In the genomic region with DNA sequence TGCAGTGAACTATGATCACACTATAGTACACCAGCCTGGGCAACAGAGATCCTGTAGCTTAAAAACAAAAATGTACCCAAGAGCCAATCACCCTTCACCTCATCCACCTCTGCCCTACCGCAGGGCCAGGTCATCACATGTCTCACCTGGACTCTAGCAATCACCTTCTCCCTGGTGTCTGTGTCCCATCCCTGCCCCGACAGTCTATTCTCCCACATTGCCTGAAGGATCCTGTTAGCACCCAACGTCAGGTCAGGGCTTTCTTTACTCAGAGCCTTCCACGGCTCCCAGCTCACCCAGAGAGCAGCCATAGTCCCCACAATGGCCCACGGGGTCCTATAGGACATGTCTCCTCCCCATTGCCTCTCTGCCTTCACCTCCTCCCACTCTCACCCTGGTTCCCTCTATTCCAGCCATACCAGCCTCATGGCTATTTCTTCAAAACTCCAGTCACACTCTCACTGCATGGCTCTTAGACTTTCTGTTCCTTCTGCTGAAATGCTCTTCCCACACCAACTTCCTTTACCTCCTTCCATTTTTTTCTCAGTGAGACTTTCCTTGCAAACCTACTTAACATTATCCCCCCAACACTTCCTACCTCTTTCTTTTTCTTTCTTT, we compare ENCODE assay signal across 23 cellular contexts.
"Had no signal": no experiment of that assay in that cellular context is flagged by ENCODE, and none has a peak within 500 bp of the region (broad histone marks: within the 10 kb centered on the region; RNA-seq: fewer than 3 reads in every experiment).

No MANE protein-coding gene starts in this region.

- ATAC-seq: activated CD4-positive, alpha-beta T cell treated with anti-CD3 and anti-CD28 coated beads for 36 hours; activated CD8-positive, alpha-beta memory T cell treated with anti-CD3 and anti-CD28 coated beads, Interleukin-2, amount 10 ng/mL, durations not matched to agents 7 days and 5 days; gastroesophageal sphincter; heart right ventricle; naive thymus-derived CD4-positive, alpha-beta T cell had no signal

- DNase-seq: activated CD4-positive, alpha-beta memory T cell treated with anti-CD3 and anti-CD28 coated beads for 36 hours; activated CD4-positive, alpha-beta T cell treated with anti-CD3 and anti-CD28 coated beads for 36 hours; activated CD8-positive, alpha-beta memory T cell treated with anti-CD3 and anti-CD28 coated beads, Interleukin-2, amount 10 ng/mL, durations not matched to agents 7 days and 5 days; activated naive CD4-positive, alpha-beta T cell treated with anti-CD3 and anti-CD28 coated beads for 36 hours; cerebellar nuclear complex; dermis blood vessel endothelial cell; effector memory CD4-positive, alpha-beta T cell; heart right ventricle; left ventricle myocardium inferior; mammary epithelial cell; naive thymus-derived CD4-positive, alpha-beta T cell; pancreas; right lobe of liver; stimulated activated CD4-positive, alpha-beta T cell treated with anti-CD3 and anti-CD28 coated beads, Interleukin-4, amount 100 ng/mL, for 1 hour; T-helper 2 cell; testis; upper lobe of left lung had no signal

- H3K4me3 Mint-ChIP-seq: activated CD4-positive, alpha-beta memory T cell treated with anti-CD3 and anti-CD28 coated beads for 36 hours; activated CD4-positive, alpha-beta T cell treated with anti-CD3 and anti-CD28 coated beads for 36 hours; activated CD8-positive, alpha-beta memory T cell treated with anti-CD3 and anti-CD28 coated beads, Interleukin-2, amount 10 ng/mL, durations not matched to agents 7 days and 5 days; activated naive CD4-positive, alpha-beta T cell treated with anti-CD3 and anti-CD28 coated beads for 36 hours; naive thymus-derived CD4-positive, alpha-beta T cell had no signal

- H3K27me3 Mint-ChIP-seq: activated CD4-positive, alpha-beta memory T cell treated with anti-CD3 and anti-CD28 coated beads for 36 hours had no signal

- H3K4me1 ChIP-seq: ascending aorta, breast epithelium, pancreas, right lobe of liver, testis, upper lobe of left lung had no signal

- H3K27me3 ChIP-seq: ascending aorta, breast epithelium, neutrophil, pancreas, right lobe of liver, testis, upper lobe of left lung had no signal

- H3K27ac Mint-ChIP-seq: activated CD4-positive, alpha-beta memory T cell treated with anti-CD3 and anti-CD28 coated beads for 36 hours; activated CD4-positive, alpha-beta T cell treated with anti-CD3 and anti-CD28 coated beads for 36 hours; activated CD8-positive, alpha-beta memory T cell treated with anti-CD3 and anti-CD28 coated beads, Interleukin-2, amount 10 ng/mL, durations not matched to agents 7 days and 5 days; activated naive CD4-positive, alpha-beta T cell treated with anti-CD3 and anti-CD28 coated beads for 36 hours; naive thymus-derived CD4-positive, alpha-beta T cell had no signal

- H3K4me2 ChIP-seq: smooth muscle cell had no signal

- H3K36me3 Mint-ChIP-seq: activated CD4-positive, alpha-beta memory T cell treated with anti-CD3 and anti-CD28 coated beads for 36 hours; activated CD8-positive, alpha-beta memory T cell treated with anti-CD3 and anti-CD28 coated beads, Interleukin-2, amount 10 ng/mL, durations not matched to agents 7 days and 5 days had no signal

- H3K4me1 Mint-ChIP-seq: activated CD4-positive, alpha-beta T cell treated with anti-CD3 and anti-CD28 coated beads for 36 hours; activated CD8-positive, alpha-beta memory T cell treated with anti-CD3 and anti-CD28 coated beads, Interleukin-2, amount 10 ng/mL, durations not matched to agents 7 days and 5 days had no signal

- H3K9me3 Mint-ChIP-seq: activated CD4-positive, alpha-beta memory T cell treated with anti-CD3 and anti-CD28 coated beads for 36 hours; activated naive CD4-positive, alpha-beta T cell treated with anti-CD3 and anti-CD28 coated beads for 36 hours had no signal

- H3K4me3 ChIP-seq: ascending aorta, breast epithelium, esophagus muscularis mucosa, gastroesophageal sphincter, heart right ventricle, left ventricle myocardium inferior, pancreas, right lobe of liver, smooth muscle cell, testis, upper lobe of left lung had no signal

- H3K27ac ChIP-seq: ascending aorta, breast epithelium, esophagus muscularis mucosa, gastroesophageal sphincter, heart right ventricle, left ventricle myocardium inferior, neutrophil, pancreas, right lobe of liver, testis, upper lobe of left lung had no signal

- H3K36me3 ChIP-seq: ascending aorta, breast epithelium, esophagus muscularis mucosa, gastroesophageal sphincter, heart right ventricle, left ventricle myocardium inferior, neutrophil, pancreas, right lobe of liver, upper lobe of left lung had no signal
